13 cellular contexts compared by ENCODE assay signal in genomic region chr5:36153727-36154126, GRCh38. TPM values are rescaled to one million over a fixed set of nuclear protein-coding genes. Genes with fewer than 3 reads are reported as not detected.
A peak's percentile ranks its signal among the peaks of the same experiment; 100 is the strongest.
DNase-seq lines count a peak whose midpoint lies in the region; ATAC-seq and TF ChIP-seq lines count a peak whose summit lies in the region.
"Had no signal": no experiment of that assay in that cellular context is flagged by ENCODE, and none has a peak within 500 bp of the region (broad histone marks: within the 10 kb centered on the region; RNA-seq: fewer than 3 reads in every experiment).

No MANE protein-coding gene starts in this region.

- H3K27ac Mint-ChIP-seq in CD4-positive, alpha-beta T cell = no peak overlapping the region
- H3K27ac Mint-ChIP-seq in activated naive CD8-positive, alpha-beta T cell treated with anti-CD3 and anti-CD28 coated beads, Interleukin-2, amount 10 ng/mL, durations not matched to agents 7 days and 5 days = no peak overlapping the region
- H3K27ac Mint-ChIP-seq in naive thymus-derived CD8-positive, alpha-beta T cell = peak overlapping the region in 5 of 10 donors; percentile 2 to 73 (median 38)

- POLR2A ChIA-PET in CD4-positive, alpha-beta T cell (lab: Charles Lee) = no interaction called here
- POLR2A ChIA-PET in activated naive CD8-positive, alpha-beta T cell treated with anti-CD3 and anti-CD28 coated beads, Interleukin-2, amount 10 ng/mL, durations not matched to agents 7 days and 5 days (lab: Charles Lee) = interaction anchor here (1.2 kb wide), 1 partner anchor 1239 kb away, joined by 4 read pairs; the partner anchor contains the start of genes BRIX1 and RAD1
- POLR2A ChIA-PET in naive thymus-derived CD8-positive, alpha-beta T cell (lab: Charles Lee) = interaction anchor here (3.5 kb wide), 1 partner anchor 88 kb away, joined by 41 read pairs; the partner anchor contains the start of gene NADK2

- TF ChIP-seq CTCF in CD4-positive, alpha-beta T cell (IDR thresholded peaks at IDR 0.05) = no peak

- H3K36me3 Mint-ChIP-seq in CD4-positive, alpha-beta T cell (ENCODE audit: low read depth) = peaks cover 69% of the 10 kb centered on the region
- peaks cover 38% of the 10 kb centered on the region for H3K36me3 Mint-ChIP-seq in activated naive CD8-positive, alpha-beta T cell treated with anti-CD3 and anti-CD28 coated beads, Interleukin-2, amount 10 ng/mL, durations not matched to agents 7 days and 5 days
- H3K36me3 Mint-ChIP-seq in naive thymus-derived CD8-positive, alpha-beta T cell = peaks cover 12 to 49% (median 18%) of the 10 kb centered on the region in 3 donors

- intact Hi-C loops in CD4-positive, alpha-beta T cell (cut with DNase I, micrococcal nuclease) = loop anchor here (2.0 to 10.0 kb wide), 7 partner anchors 87 to 1319 kb away; partner anchors contain the start of genes BRIX1 (in 1 of the 2), DNAJC21 (in 1 of the 2), NADK2 (in 1 of the 2) and NIPBL (in 1 of the 2)

- CTCF ChIA-PET in CD4-positive, alpha-beta T cell (lab: Charles Lee) = interaction anchor here (0.7 to 3.8 kb wide), 3 partner anchors 12 to 1225 kb away, joined by 3 to 23 read pairs (median 4); partner anchors contain the start of genes NADK2 and WDR70

- no peaks in the 10 kb centered on the region for H3K9me3 Mint-ChIP-seq in CD4-positive, alpha-beta T cell
- H3K9me3 Mint-ChIP-seq in activated naive CD8-positive, alpha-beta T cell treated with anti-CD3 and anti-CD28 coated beads, Interleukin-2, amount 10 ng/mL, durations not matched to agents 7 days and 5 days = no peaks in the 10 kb centered on the region
- H3K9me3 Mint-ChIP-seq in naive thymus-derived CD8-positive, alpha-beta T cell = no peaks in the 10 kb centered on the region

- no peaks in the 10 kb centered on the region for H3K27me3 ChIP-seq in CD4-positive, alpha-beta T cell (ENCODE audit: control insufficient read depth, insufficient read depth, low read length)
- H3K27me3 ChIP-seq: foreskin keratinocyte had no signal

- peak overlapping the region; percentile 85 for H3K4me3 Mint-ChIP-seq in CD4-positive, alpha-beta T cell
- H3K4me3 Mint-ChIP-seq in activated naive CD8-positive, alpha-beta T cell treated with anti-CD3 and anti-CD28 coated beads, Interleukin-2, amount 10 ng/mL, durations not matched to agents 7 days and 5 days = peak overlapping the region; percentile 96
- peak overlapping the region; percentile 28 to 98 (median 70) for H3K4me3 Mint-ChIP-seq in naive thymus-derived CD8-positive, alpha-beta T cell

- H3K9me3 ChIP-seq in CD4-positive, alpha-beta T cell (ENCODE audit: control insufficient read depth, low read length) = no peaks in the 10 kb centered on the region
- H3K9me3 ChIP-seq: lower lobe of right lung had no signal

- H3K27ac ChIP-seq in CD4-positive, alpha-beta T cell (ENCODE audit: low read depth, low read length) = no peak overlapping the region
- H3K27ac ChIP-seq: foreskin keratinocyte, lower lobe of right lung had no signal

- H3K27me3 Mint-ChIP-seq in CD4-positive, alpha-beta T cell = no peaks in the 10 kb centered on the region
- no peaks in the 10 kb centered on the region for H3K27me3 Mint-ChIP-seq in activated naive CD8-positive, alpha-beta T cell treated with anti-CD3 and anti-CD28 coated beads, Interleukin-2, amount 10 ng/mL, durations not matched to agents 7 days and 5 days
- H3K27me3 Mint-ChIP-seq in naive thymus-derived CD8-positive, alpha-beta T cell = no peaks in the 10 kb centered on the region

- H3K4me1 Mint-ChIP-seq in CD4-positive, alpha-beta T cell (ENCODE audit: low read depth) = peaks cover 62% of the 10 kb centered on the region
- H3K4me1 Mint-ChIP-seq in activated naive CD8-positive, alpha-beta T cell treated with anti-CD3 and anti-CD28 coated beads, Interleukin-2, amount 10 ng/mL, durations not matched to agents 7 days and 5 days = peaks cover 47% of the 10 kb centered on the region
- peaks cover 24 to 79% (median 68%) of the 10 kb centered on the region in 4 donors for H3K4me1 Mint-ChIP-seq in naive thymus-derived CD8-positive, alpha-beta T cell

- DNase-seq in CD4-positive, alpha-beta T cell = no peak
- DNase-seq in HuH-7.5 (ENCODE audit: low spot score) (peak; percentile 59), RPMI8226 (no peak)
- DNase-seq in activated naive CD8-positive, alpha-beta T cell treated with anti-CD3 and anti-CD28 coated beads, Interleukin-2, amount 10 ng/mL, durations not matched to agents 7 days and 5 days = no peak
- DNase-seq in naive thymus-derived CD8-positive, alpha-beta T cell = no peak
- DNase-seq in activated CD4-positive, CD25-positive, alpha-beta regulatory T cell (lab: John Stamatoyannopoulos, UW) = no peak
- DNase-seq: activated CD4-positive, alpha-beta T cell treated with anti-CD3 and anti-CD28 coated beads, Interleukin-2, amount 50 U/mL, for 1 hour; foreskin keratinocyte; lower lobe of right lung; NCI-H1092; stimulated activated naive CD4-positive, alpha-beta T cell had no signal

- no peak for ATAC-seq in CD4-positive, alpha-beta T cell (ENCODE audit: poor library complexity)
- no peak for ATAC-seq in activated naive CD8-positive, alpha-beta T cell treated with anti-CD3 and anti-CD28 coated beads, Interleukin-2, amount 10 ng/mL, durations not matched to agents 7 days and 5 days (ENCODE audit: low read depth)
- no peak for ATAC-seq in naive thymus-derived CD8-positive, alpha-beta T cell
- no peak for ATAC-seq in HG03565 (IDR thresholded peaks at IDR 0.05; ENCODE audit: unreplicated experiment)
- no peak for ATAC-seq in HG03469 (IDR thresholded peaks at IDR 0.05; ENCODE audit: unreplicated experiment)
- ATAC-seq: foreskin keratinocyte, lower lobe of right lung had no signal

RNA-seq across cellular contexts. Expression of gene SKP2, which starts 1.8 kb away (rescaled TPM):
- total RNA-seq in CD4-positive, alpha-beta T cell = 1 to 10 TPM; 6.3 to 7.2 TPM
- total RNA-seq in activated naive CD8-positive, alpha-beta T cell treated with anti-CD3 and anti-CD28 coated beads, Interleukin-2, amount 10 ng/mL, durations not matched to agents 7 days and 5 days = 10 to 100 TPM; 40.8 to 49.2 TPM
- total RNA-seq in naive thymus-derived CD8-positive, alpha-beta T cell = 10 to 100 TPM; 18.5 to 21.5 TPM
- polyA plus RNA-seq in naive thymus-derived CD8-positive, alpha-beta T cell = 10 to 100 TPM; 15.3 to 21.2 (median 15.4) TPM

RNA-seq across cellular contexts. Expression of gene LMBRD2, which starts 2.0 kb away (rescaled TPM):
- total RNA-seq in CD4-positive, alpha-beta T cell = 1 to 10 TPM; 4.1 to 4.2 TPM
- total RNA-seq in activated naive CD8-positive, alpha-beta T cell treated with anti-CD3 and anti-CD28 coated beads, Interleukin-2, amount 10 ng/mL, durations not matched to agents 7 days and 5 days = 10 to 100 TPM; 13.8 to 14.4 TPM
- total RNA-seq in naive thymus-derived CD8-positive, alpha-beta T cell = 10 to 100 TPM; 15.6 to 16.5 TPM
- polyA plus RNA-seq in naive thymus-derived CD8-positive, alpha-beta T cell = 1 to 10 TPM; 1.4 to 4.5 (median 2.6) TPM
